3 cellular contexts compared by ENCODE assay signal in genomic region chr2:147428348-147428747, GRCh38.
TF ChIP-seq lines count a peak whose summit lies in the region.

No MANE protein-coding gene starts in this region.

TF ChIP-seq in A549, 52 proteins besides CTCF, POLR2A, EP300 and RAD21:
- no peak for TF ChIP-seq E2F6 (IDR thresholded peaks at IDR 0.05; ENCODE audit: borderline replicate concordance, low read depth)
- TF ChIP-seq CEBPB (IDR thresholded peaks at IDR 0.05) = 0 out of 4 replicates have a peak, but pooled peaks have one; percentile 19 to 25

TF ChIP-seq in GM12878, 131 proteins besides CTCF, POLR2A, EP300 and RAD21 (continued from another document and continues in another):
- no peak for TF ChIP-seq RBBP5 (conservative IDR thresholded peaks at IDR 0.05)
- TF ChIP-seq ATF7 (IDR thresholded peaks at IDR 0.05; ENCODE audit: low read depth) = no peak
- TF ChIP-seq USF1 (IDR thresholded peaks at IDR 0.05; ENCODE audit: borderline replicate concordance, extremely low read length, insufficient read depth, low read depth, low read length) = no peak
- TF ChIP-seq ZNF274 (IDR thresholded peaks at IDR 0.05; ENCODE audit: insufficient read depth, insufficient read length) = no peak
- no peak for TF ChIP-seq MEF2B (IDR thresholded peaks at IDR 0.05; ENCODE audit: partially characterized antibody, poor library complexity, severe bottlenecking)
- no peak for TF ChIP-seq IRF5 (IDR thresholded peaks at IDR 0.05; ENCODE audit: borderline replicate concordance)
- TF ChIP-seq CUX1 (IDR thresholded peaks at IDR 0.05; ENCODE audit: insufficient replicate concordance, low read depth, low read length) = no peak
- TF ChIP-seq PML (IDR thresholded peaks at IDR 0.05; ENCODE audit: low read length) = no peak
- no peak for TF ChIP-seq ESRRA (IDR thresholded peaks at IDR 0.05; ENCODE audit: low read length)
- no peak for TF ChIP-seq ETV6 (conservative IDR thresholded peaks at IDR 0.05 in 1 of 2, IDR thresholded peaks at IDR 0.05 in 1 of 2; ENCODE audit: borderline replicate concordance in 1 of 2, low read depth in 1 of 2)
- no peak for TF ChIP-seq IRF4 (IDR thresholded peaks at IDR 0.05; ENCODE audit: low read depth, low read length)
- no peak for TF ChIP-seq NR2F1 (conservative IDR thresholded peaks at IDR 0.05)
- no peak for TF ChIP-seq TBL1XR1 (IDR thresholded peaks at IDR 0.05; ENCODE audit: low read depth, low read length)
- no peak for TF ChIP-seq BCLAF1 (IDR thresholded peaks at IDR 0.05)
- no peak for TF ChIP-seq IKZF2 (IDR thresholded peaks at IDR 0.05)

TF ChIP-seq in HepG2, 621 proteins besides CTCF, POLR2A, EP300 and RAD21 (continued from another document):
- TF ChIP-seq CEBPG (CRISPR knock-in tag; IDR thresholded peaks at IDR 0.05) (peak; percentile 30; the same call in 1 of the 2 replicates), CEBPB (IDR thresholded peaks at IDR 0.05; ENCODE audit: borderline replicate concordance, low read depth, low read length) (peak; percentile 84)
